Comparison of ENCODE assay signal across 1 cellular context in the genomic region with DNA sequence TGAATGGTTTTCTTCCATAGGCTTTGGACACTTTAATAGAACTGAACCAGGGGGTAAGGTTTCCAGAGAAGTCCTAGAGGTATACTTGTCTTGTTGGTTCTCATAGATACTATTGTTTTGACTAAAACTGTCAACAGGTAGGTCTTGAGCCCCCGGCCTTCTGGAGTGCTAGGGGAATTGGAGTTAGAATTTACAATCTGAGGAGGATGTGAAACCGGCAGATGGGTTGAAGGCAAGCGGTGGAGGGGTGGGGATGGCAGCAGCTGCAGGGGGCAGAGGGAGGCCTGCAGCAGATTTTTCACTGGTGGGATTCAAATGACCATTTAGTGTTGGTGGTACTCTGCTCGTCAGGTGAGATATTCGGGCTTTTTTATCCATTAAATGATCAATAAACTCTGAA.
A peak's percentile ranks its signal among the peaks of the same experiment; 100 is the strongest.
TF ChIP-seq lines count a peak whose summit lies in the region.

No MANE protein-coding gene starts in this region.

TF ChIP-seq in GM12878, 131 proteins besides CTCF, POLR2A, EP300 and RAD21:
- no peak for TF ChIP-seq TBL1XR1 (IDR thresholded peaks at IDR 0.05; ENCODE audit: low read depth, low read length)
- no peak for TF ChIP-seq LARP7 (IDR thresholded peaks at IDR 0.05)
- TF ChIP-seq, protein P1, sequence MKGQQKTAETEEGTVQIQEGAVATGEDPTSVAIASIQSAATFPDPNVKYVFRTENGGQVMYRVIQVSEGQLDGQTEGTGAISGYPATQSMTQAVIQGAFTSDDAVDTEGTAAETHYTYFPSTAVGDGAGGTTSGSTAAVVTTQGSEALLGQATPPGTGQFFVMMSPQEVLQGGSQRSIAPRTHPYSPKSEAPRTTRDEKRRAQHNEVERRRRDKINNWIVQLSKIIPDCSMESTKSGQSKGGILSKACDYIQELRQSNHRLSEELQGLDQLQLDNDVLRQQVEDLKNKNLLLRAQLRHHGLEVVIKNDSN (IDR thresholded peaks at IDR 0.05; ENCODE audit: borderline replicate concordance, extremely low read length, insufficient read depth, low read depth, low read length), result no peak
- no peak for TF ChIP-seq ZNF622 (IDR thresholded peaks at IDR 0.05)
- no peak for TF ChIP-seq MYC (IDR thresholded peaks at IDR 0.05; ENCODE audit: insufficient read depth, insufficient read length, insufficient replicate concordance, low read length, severe bottlenecking)
- TF ChIP-seq SPI1 (IDR thresholded peaks at IDR 0.05; ENCODE audit: borderline replicate concordance, insufficient read depth, low read depth, low read length), result peak; percentile 28; the same call in 1 of the 2 replicates
- TF ChIP-seq ETV6 (conservative IDR thresholded peaks at IDR 0.05 in 1 of 2, IDR thresholded peaks at IDR 0.05 in 1 of 2; ENCODE audit: borderline replicate concordance in 1 of 2, low read depth in 1 of 2), result peak in 1 of 2 experiments; percentile 80; a peak in 2 of 4 replicates
- no peak for TF ChIP-seq POLR2AphosphoS5 (IDR thresholded peaks at IDR 0.05; ENCODE audit: low read length)
- no peak for TF ChIP-seq HCFC1 (IDR thresholded peaks at IDR 0.05; ENCODE audit: low read length)
- TF ChIP-seq, protein P2, sequence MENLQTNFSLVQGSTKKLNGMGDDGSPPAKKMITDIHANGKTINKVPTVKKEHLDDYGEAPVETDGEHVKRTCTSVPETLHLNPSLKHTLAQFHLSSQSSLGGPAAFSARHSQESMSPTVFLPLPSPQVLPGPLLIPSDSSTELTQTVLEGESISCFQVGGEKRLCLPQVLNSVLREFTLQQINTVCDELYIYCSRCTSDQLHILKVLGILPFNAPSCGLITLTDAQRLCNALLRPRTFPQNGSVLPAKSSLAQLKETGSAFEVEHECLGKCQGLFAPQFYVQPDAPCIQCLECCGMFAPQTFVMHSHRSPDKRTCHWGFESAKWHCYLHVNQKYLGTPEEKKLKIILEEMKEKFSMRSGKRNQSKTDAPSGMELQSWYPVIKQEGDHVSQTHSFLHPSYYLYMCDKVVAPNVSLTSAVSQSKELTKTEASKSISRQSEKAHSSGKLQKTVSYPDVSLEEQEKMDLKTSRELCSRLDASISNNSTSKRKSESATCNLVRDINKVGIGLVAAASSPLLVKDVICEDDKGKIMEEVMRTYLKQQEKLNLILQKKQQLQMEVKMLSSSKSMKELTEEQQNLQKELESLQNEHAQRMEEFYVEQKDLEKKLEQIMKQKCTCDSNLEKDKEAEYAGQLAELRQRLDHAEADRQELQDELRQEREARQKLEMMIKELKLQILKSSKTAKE (IDR thresholded peaks at IDR 0.05; ENCODE audit: low read depth, poor library complexity, severe bottlenecking), result no peak
- no peak for TF ChIP-seq CREB1 (IDR thresholded peaks at IDR 0.05; ENCODE audit: low read depth)
- TF ChIP-seq, protein P3, sequence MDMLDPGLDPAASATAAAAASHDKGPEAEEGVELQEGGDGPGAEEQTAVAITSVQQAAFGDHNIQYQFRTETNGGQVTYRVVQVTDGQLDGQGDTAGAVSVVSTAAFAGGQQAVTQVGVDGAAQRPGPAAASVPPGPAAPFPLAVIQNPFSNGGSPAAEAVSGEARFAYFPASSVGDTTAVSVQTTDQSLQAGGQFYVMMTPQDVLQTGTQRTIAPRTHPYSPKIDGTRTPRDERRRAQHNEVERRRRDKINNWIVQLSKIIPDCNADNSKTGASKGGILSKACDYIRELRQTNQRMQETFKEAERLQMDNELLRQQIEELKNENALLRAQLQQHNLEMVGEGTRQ (IDR thresholded peaks at IDR 0.05; ENCODE audit: borderline replicate concordance, low read depth, low read length), result no peak
